Comparison of ENCODE assay signal across 11 cellular contexts in the genomic region with DNA sequence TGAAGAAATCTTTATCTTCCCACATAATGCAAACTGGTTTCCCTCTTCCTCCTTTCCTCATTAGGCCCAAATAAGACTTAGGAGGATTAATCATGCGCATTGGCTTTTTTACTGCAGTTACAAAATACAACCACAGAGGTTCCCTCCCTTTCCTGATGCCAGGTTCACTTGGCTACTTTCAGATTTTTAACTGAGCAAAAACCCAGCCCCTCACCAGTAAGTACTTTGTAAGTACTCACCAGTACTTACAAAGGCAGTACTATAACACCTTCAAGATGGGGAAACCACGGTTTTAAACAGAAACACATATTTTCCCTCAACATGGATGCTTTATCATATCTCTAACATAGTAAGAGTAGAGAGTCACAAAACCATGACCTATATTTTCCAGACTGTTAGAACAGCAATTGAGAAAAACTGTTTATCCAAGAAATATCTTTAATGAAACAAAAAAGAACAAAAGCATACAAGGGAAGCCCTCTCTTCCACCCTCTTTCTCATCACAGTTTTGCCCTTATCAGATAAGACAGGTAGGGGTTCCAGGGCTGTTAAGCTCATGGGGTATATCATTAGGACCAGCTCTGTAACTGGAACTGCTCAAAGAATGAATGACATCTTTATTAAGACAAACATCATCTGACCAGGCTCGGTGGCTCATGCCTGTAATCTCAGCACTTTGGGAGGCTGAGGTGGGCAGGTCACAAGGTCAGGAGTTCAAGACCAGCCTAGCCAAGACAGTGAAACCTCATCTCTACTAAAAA. TPM values are rescaled to one million over a fixed set of nuclear protein-coding genes. Genes with fewer than 3 reads are reported as not detected.
DNase-seq lines count a peak whose midpoint lies in the region; ATAC-seq and TF ChIP-seq lines count a peak whose summit lies in the region.
"Had no signal": no experiment of that assay in that cellular context is flagged by ENCODE, and none has a peak within 500 bp of the region (broad histone marks: within the 10 kb centered on the region; RNA-seq: fewer than 3 reads in every experiment).

No MANE protein-coding gene starts in this region.

- H3K27ac ChIP-seq in HUES48 (ENCODE audit: low read depth, low read length) (peak overlapping the region; percentile 94), lower lobe of right lung (no peak overlapping the region), thyroid gland (no peak overlapping the region)
- H3K27ac ChIP-seq: sigmoid colon had no signal

- POLR2A ChIA-PET in activated CD4-positive, alpha-beta memory T cell treated with anti-CD3 and anti-CD28 coated beads, Interleukin-2, amount 10 ng/mL, durations not matched to agents 7 days and 5 days (lab: Charles Lee) = interaction anchor here (1.0 to 3.1 kb wide), 9 partner anchors 9 to 265 kb away, joined by 3 to 85 read pairs (median 5); partner anchors contain the start of gene FOXO1

- H3K9ac ChIP-seq in HUES48 (ENCODE audit: low read depth, low read length) = peak overlapping the region; percentile 10; the same call in 1 of the 2 replicates

- no peak overlapping the region for H3K4me3 ChIP-seq in HUES48 (ENCODE audit: low read depth, low read length)
- H3K4me3 ChIP-seq in lower lobe of right lung = no peak overlapping the region
- no peak overlapping the region for H3K4me3 ChIP-seq in thyroid gland (replicated peaks in 1 of 3)
- H3K4me3 ChIP-seq: sigmoid colon had no signal

- CTCF ChIA-PET in activated CD4-positive, alpha-beta memory T cell treated with anti-CD3 and anti-CD28 coated beads, Interleukin-2, amount 10 ng/mL, durations not matched to agents 7 days and 5 days (lab: Charles Lee) = interaction anchor here (0.7 to 2.1 kb wide), 7 partner anchors 8 to 585 kb away, joined by 3 to 12 read pairs (median 3); no protein-coding TSS in a partner anchor

- no peaks in the 10 kb centered on the region for H3K9me3 ChIP-seq in HUES48 (ENCODE audit: control insufficient read depth, insufficient read depth, low read length)
- H3K9me3 ChIP-seq in lower lobe of right lung = no peaks in the 10 kb centered on the region
- H3K9me3 ChIP-seq in thyroid gland = no peaks in the 10 kb centered on the region
- H3K9me3 ChIP-seq: breast epithelium, sigmoid colon had no signal

- no peak for TF ChIP-seq POLR2A in thyroid gland (IDR thresholded peaks at IDR 0.05)

- peak overlapping the region; percentile 93 for H3K27ac Mint-ChIP-seq in activated CD4-positive, alpha-beta memory T cell treated with anti-CD3 and anti-CD28 coated beads, Interleukin-2, amount 10 ng/mL, durations not matched to agents 7 days and 5 days

- DNase-seq in CD1c-positive myeloid dendritic cell (ENCODE audit: extremely low spot score) (peak; percentile 57), lower lobe of right lung (no peak), thyroid gland (no peak), NCI-H1436 treated with DMSO at 0.1 percent for 48 hours (lab: John Stamatoyannopoulos, UW) (no peak), occipital lobe (lab: John Stamatoyannopoulos, UW) (no peak)
- no peak for DNase-seq in activated CD4-positive, alpha-beta memory T cell treated with anti-CD3 and anti-CD28 coated beads, Interleukin-2, amount 10 ng/mL, durations not matched to agents 7 days and 5 days
- DNase-seq: DND-41, sigmoid colon had no signal

- H3K4me1 ChIP-seq in HUES48 (ENCODE audit: control insufficient read depth, insufficient read depth, low read length) = peaks cover 62% of the 10 kb centered on the region
- H3K4me1 ChIP-seq in lower lobe of right lung = peaks cover 65% of the 10 kb centered on the region
- peaks cover 64 to 73% of the 10 kb centered on the region in 2 donors for H3K4me1 ChIP-seq in thyroid gland

- peaks cover 88% of the 10 kb centered on the region for H3K4me1 Mint-ChIP-seq in activated CD4-positive, alpha-beta memory T cell treated with anti-CD3 and anti-CD28 coated beads, Interleukin-2, amount 10 ng/mL, durations not matched to agents 7 days and 5 days

- peak; percentile 47 to 55 for ATAC-seq in lower lobe of right lung
- ATAC-seq in HG03378 (IDR thresholded peaks at IDR 0.05; ENCODE audit: unreplicated experiment) = no peak

- 48 to 63% methylated on average over 3 of the region's 3 CpGs for WGBS in thyroid gland, 2 donors

- no peaks in the 10 kb centered on the region for H3K36me3 ChIP-seq in HUES48 (ENCODE audit: control insufficient read depth, insufficient read depth, low read length)
- no peaks in the 10 kb centered on the region for H3K36me3 ChIP-seq in lower lobe of right lung
- H3K36me3 ChIP-seq in thyroid gland = no peaks in the 10 kb centered on the region
- H3K36me3 ChIP-seq: breast epithelium, sigmoid colon had no signal

- intact Hi-C loops in lower lobe of right lung (cut with DNase I) = no loop called here
- intact Hi-C loops in thyroid gland (cut with DNase I) = no loop called here

- H3K36me3 Mint-ChIP-seq in activated CD4-positive, alpha-beta memory T cell treated with anti-CD3 and anti-CD28 coated beads, Interleukin-2, amount 10 ng/mL, durations not matched to agents 7 days and 5 days (ENCODE audit: low read depth) = peaks cover 26% of the 10 kb centered on the region

- H3K9me3 Mint-ChIP-seq in activated CD4-positive, alpha-beta memory T cell treated with anti-CD3 and anti-CD28 coated beads, Interleukin-2, amount 10 ng/mL, durations not matched to agents 7 days and 5 days = peaks cover 10% of the 10 kb centered on the region

- no peaks in the 10 kb centered on the region for H3K27me3 ChIP-seq in HUES48 (ENCODE audit: control insufficient read depth, insufficient read depth, low read length)
- no peaks in the 10 kb centered on the region for H3K27me3 ChIP-seq in lower lobe of right lung (ENCODE audit: low read depth)
- H3K27me3 ChIP-seq in thyroid gland = no peaks in the 10 kb centered on the region
- H3K27me3 ChIP-seq: breast epithelium, sigmoid colon had no signal

- peak overlapping the region; percentile 71 for H3K4me3 Mint-ChIP-seq in activated CD4-positive, alpha-beta memory T cell treated with anti-CD3 and anti-CD28 coated beads, Interleukin-2, amount 10 ng/mL, durations not matched to agents 7 days and 5 days

- H3K27me3 Mint-ChIP-seq in activated CD4-positive, alpha-beta memory T cell treated with anti-CD3 and anti-CD28 coated beads, Interleukin-2, amount 10 ng/mL, durations not matched to agents 7 days and 5 days = no peaks in the 10 kb centered on the region

- no peak for TF ChIP-seq CTCF in lower lobe of right lung (IDR thresholded peaks at IDR 0.05)
- no peak for TF ChIP-seq CTCF in thyroid gland (IDR thresholded peaks at IDR 0.05)

RNA-seq across cellular contexts. Expression of gene FOXO1, which starts 12.7 kb away (rescaled TPM):
- 10 to 100 TPM; 31.6 to 32.2 TPM for total RNA-seq in activated CD4-positive, alpha-beta memory T cell treated with anti-CD3 and anti-CD28 coated beads, Interleukin-2, amount 10 ng/mL, durations not matched to agents 7 days and 5 days
- total RNA-seq in lower lobe of right lung (19.9 TPM), thyroid gland (10 to 100 TPM; 65.2 to 92.9 (median 70.0) TPM), occipital lobe (4.2 TPM)
